ENCODE assay signal across 1 cellular context in the genomic region with DNA sequence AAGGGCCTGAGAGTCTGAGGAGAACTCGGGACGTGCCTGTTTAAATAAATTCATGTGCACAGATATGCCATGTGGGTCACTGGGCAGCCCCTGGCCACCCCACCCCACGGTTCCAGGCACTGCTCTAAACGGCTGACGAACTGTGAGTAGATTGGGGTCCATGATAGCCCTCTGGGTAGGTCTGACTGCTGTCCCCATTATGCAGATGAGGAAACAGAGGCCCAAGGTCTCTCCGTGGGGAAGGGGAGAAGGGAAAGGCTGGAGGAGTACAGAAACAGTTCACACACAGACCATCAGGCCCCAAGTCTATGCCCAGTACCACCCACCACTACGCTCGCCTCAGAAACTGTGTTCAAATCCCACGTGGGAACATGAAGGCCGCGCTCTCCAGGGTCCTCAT.
TF ChIP-seq lines count a peak whose summit lies in the region.

No MANE protein-coding gene starts in this region.

TF ChIP-seq in K562, 482 proteins besides CTCF, POLR2A, EP300 and RAD21:
- TF ChIP-seq ZFP36 (IDR thresholded peaks at IDR 0.05; ENCODE audit: low read depth, low read length, partially characterized antibody): no peak
- no peak for TF ChIP-seq TFAM (CRISPR knock-in tag; conservative IDR thresholded peaks at IDR 0.05)
- peak; percentile 48; the same call in 1 of the 2 replicates for TF ChIP-seq BCOR (IDR thresholded peaks at IDR 0.05)
